8 cellular contexts compared by ENCODE assay signal in the genomic region with DNA sequence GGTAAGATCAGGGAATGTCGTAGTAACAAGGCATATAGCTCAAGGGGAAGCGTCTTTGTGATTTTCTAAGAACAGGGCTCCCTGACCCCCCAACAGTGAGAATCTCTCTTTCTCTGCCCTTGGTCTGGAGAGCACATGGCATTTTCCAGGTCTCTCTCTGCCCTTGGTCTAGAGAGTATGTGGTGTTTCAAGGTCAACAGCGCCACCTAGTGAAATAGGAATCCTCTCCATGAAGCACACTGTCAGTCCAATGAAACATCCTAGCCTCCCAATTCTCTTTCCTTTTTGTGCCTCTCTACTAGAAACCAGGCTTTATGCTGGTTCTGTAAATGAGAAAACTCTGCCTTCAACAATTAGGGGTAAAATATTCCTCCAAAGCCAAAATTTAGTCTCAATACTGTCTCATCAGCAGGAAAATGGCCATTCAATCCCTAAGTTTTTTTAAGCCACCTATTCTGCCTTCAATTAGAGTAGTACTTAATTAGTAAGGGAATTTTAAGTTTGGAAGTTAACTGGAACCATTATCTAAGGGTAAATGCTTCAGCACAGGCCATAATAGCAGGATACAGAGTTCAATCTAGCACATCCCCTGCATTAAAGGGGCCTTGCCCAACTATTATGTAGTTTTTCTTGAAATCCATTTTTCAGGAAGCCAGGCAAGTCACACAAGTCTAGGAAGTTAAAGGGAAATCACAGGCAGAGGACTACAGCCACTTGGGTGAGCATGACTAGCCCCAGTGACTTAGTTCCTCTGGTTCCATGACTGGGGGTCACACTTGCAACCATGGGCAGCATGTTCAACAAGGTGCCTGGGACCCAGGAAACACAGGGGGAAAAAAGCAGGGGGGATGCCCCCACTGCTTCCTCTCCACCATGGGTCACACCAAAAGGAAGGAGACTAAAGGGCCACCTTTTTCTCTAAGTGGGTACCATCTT. TPM values are rescaled to one million over a fixed set of nuclear protein-coding genes. Genes with fewer than 3 reads are reported as not detected.
A peak's percentile ranks its signal among the peaks of the same experiment; 100 is the strongest.
DNase-seq lines count a peak whose midpoint lies in the region; ATAC-seq, FAIRE-seq and TF ChIP-seq lines count a peak whose summit lies in the region.

No MANE protein-coding gene starts in this region.

- TF ChIP-seq CTCF in GM10266 (IDR thresholded peaks at IDR 0.05; ENCODE audit: control insufficient read depth, insufficient read depth, low read depth, missing control alignments), result peak; percentile 41
- TF ChIP-seq CTCF in endothelial cell of umbilical vein (IDR thresholded peaks at IDR 0.05; ENCODE audit: extremely low read depth in 1 of 2, insufficient read depth in 1 of 2, low read depth in 1 of 2, low read length in 2 of 2), result peak; percentile 68
- TF ChIP-seq CTCF in nephron progenitor cell (IDR thresholded peaks at IDR 0.05), result peak; percentile 52

- H3K4me3 Mint-ChIP-seq in T-cell (no peak overlapping the region), nephron progenitor cell (no peak overlapping the region)

- H3K9ac ChIP-seq in endothelial cell of umbilical vein (replicated peaks; ENCODE audit: extremely low read depth, insufficient read depth, low read length), result no peak overlapping the region

- DNase-seq in GM10266 (ENCODE audit: extremely low spot score) (no peak), NCI-H1105 treated with DMSO at 0.1 percent for 48 hours (lab: John Stamatoyannopoulos, UW) (peak; percentile 58), T-cell (peak in 23 of 34 experiments; percentile 2 to 43 (median 21)), endothelial cell of umbilical vein (ENCODE audit: low read depth, low spot score) (peak; percentile 53), nephron progenitor cell (peak; percentile 40), KG1 (lab: John Stamatoyannopoulos, UW) (no peak)
- no peak for DNase-seq in activated CD8-positive, alpha-beta memory T cell treated with anti-CD3 and anti-CD28 coated beads, Interleukin-2, amount 50 U/mL, for 48 hours

- peaks cover 2% of the 10 kb centered on the region for H4K20me1 ChIP-seq in endothelial cell of umbilical vein (replicated peaks; ENCODE audit: control insufficient read depth, extremely low read depth, insufficient read depth, low read length)

- H3K4me1 Mint-ChIP-seq in T-cell, result peaks cover 39 to 51% (median 42%) of the 10 kb centered on the region in 3 donors
- H3K4me1 Mint-ChIP-seq in nephron progenitor cell, result no peaks in the 10 kb centered on the region

- dilution Hi-C loops in endothelial cell of umbilical vein (cut with MboI; ENCODE audit: extremely low pct_ligation_motif_present, low sequenced_read_pairs), result no loop called here

- no peak overlapping the region for H3K4me3 ChIP-seq in endothelial cell of umbilical vein (replicated peaks in 1 of 3; ENCODE audit: insufficient read depth in 1 of 3, low read depth in 1 of 3, low read length in 3 of 3)

- POLR2A ChIA-PET in T-cell (lab: Charles Lee), result no interaction called here
- POLR2A ChIA-PET in endothelial cell of umbilical vein (lab: Charles Lee), result no interaction called here

- no peaks in the 10 kb centered on the region for H3K27me3 Mint-ChIP-seq in T-cell
- H3K27me3 Mint-ChIP-seq in nephron progenitor cell (ENCODE audit: low read depth, poor library complexity), result no peaks in the 10 kb centered on the region

- no peaks in the 10 kb centered on the region for H3K9me1 ChIP-seq in endothelial cell of umbilical vein (replicated peaks; ENCODE audit: control insufficient read depth, extremely low read depth, insufficient read depth, low read length)

- H3K79me2 ChIP-seq in endothelial cell of umbilical vein (ENCODE audit: control insufficient read depth, insufficient read depth, low read length), result peaks cover 16% of the 10 kb centered on the region

- FAIRE-seq in endothelial cell of umbilical vein (lab: Jason Lieb, UNC), result peak; percentile 89

- no peak overlapping the region for H3K4me2 ChIP-seq in endothelial cell of umbilical vein (ENCODE audit: insufficient read depth, low read length)

- H3K9me3 Mint-ChIP-seq in T-cell (peaks cover 0 to 4% (median 4%) of the 10 kb centered on the region in 3 donors), nephron progenitor cell (peaks cover 53% of the 10 kb centered on the region)

- ATAC-seq in T-cell (replicated peaks in 1 of 4) (peak in 2 of 4 experiments; percentile 45 to 70), HG02973 (IDR thresholded peaks at IDR 0.05; ENCODE audit: unreplicated experiment) (no peak)

- no peaks in the 10 kb centered on the region for H3K4me1 ChIP-seq in endothelial cell of umbilical vein (ENCODE audit: control insufficient read depth, extremely low read depth, insufficient read depth, low read length)

- intact Hi-C loops in endothelial cell of umbilical vein (cut with micrococcal nuclease), result loop anchor here (1.0 to 5.0 kb wide), 5 partner anchors 33 to 773 kb away; a partner anchor contains a TSS

- no peak overlapping the region for H3K27ac ChIP-seq in endothelial cell of umbilical vein (ENCODE audit: insufficient read depth, low read depth, low read length)

- no peaks in the 10 kb centered on the region for H3K9me3 ChIP-seq in endothelial cell of umbilical vein (replicated peaks; ENCODE audit: control insufficient read depth, insufficient read depth, low read length)

- CTCF ChIA-PET in T-cell (lab: Charles Lee), result interaction anchor here (1.4 to 1.6 kb wide), 3 partner anchors 8 to 773 kb away, joined by 5 read pairs; no protein-coding TSS in a partner anchor
- CTCF ChIA-PET in endothelial cell of umbilical vein (lab: Charles Lee), result interaction anchor here (0.6 to 2.4 kb wide), 9 partner anchors 9 to 772 kb away, joined by 3 to 8 read pairs (median 4); no protein-coding TSS in a partner anchor

- BruUV-seq in endothelial cell of umbilical vein (replicated peaks; lab: Mats Ljungman, UMichigan), result no TSS peak

- H3K27ac Mint-ChIP-seq in T-cell, result no peak overlapping the region
- H3K27ac Mint-ChIP-seq in nephron progenitor cell, result no peak overlapping the region

- no peak for TF ChIP-seq POLR2A in endothelial cell of umbilical vein (IDR thresholded peaks at IDR 0.05; ENCODE audit: low read depth, low read length)

- H2AFZ ChIP-seq in endothelial cell of umbilical vein (ENCODE audit: low read depth, low read length), result no peak overlapping the region

- H3K36me3 Mint-ChIP-seq in T-cell, result peaks cover 22% of the 10 kb centered on the region
- peaks cover 62% of the 10 kb centered on the region for H3K36me3 Mint-ChIP-seq in nephron progenitor cell (ENCODE audit: low read depth)

- no peaks in the 10 kb centered on the region for H3K36me3 ChIP-seq in endothelial cell of umbilical vein (ENCODE audit: control insufficient read depth in 2 of 2, extremely low read depth in 1 of 2, insufficient read depth in 2 of 2, low read length in 2 of 2)

- H3K27me3 ChIP-seq in endothelial cell of umbilical vein (ENCODE audit: control insufficient read depth in 2 of 2, insufficient read depth in 2 of 2, low read length in 2 of 2), result no peaks in the 10 kb centered on the region

TF ChIP-seq in endothelial cell of umbilical vein, 7 proteins besides CTCF, POLR2A, EP300 and RAD21:
- TF ChIP-seq POLR2AphosphoS5 (IDR thresholded peaks at IDR 0.05; ENCODE audit: insufficient read depth, low read depth, low read length) (no peak), EZH2 (IDR thresholded peaks at IDR 0.05; ENCODE audit: borderline replicate concordance, low read depth, low read length, severe bottlenecking) (no peak), FOS (IDR thresholded peaks at IDR 0.05; ENCODE audit: borderline replicate concordance, insufficient read depth, low read length) (no peak), JUN (IDR thresholded peaks at IDR 0.05; ENCODE audit: borderline replicate concordance, insufficient read depth, insufficient read length, low read depth) (no peak), MYC (IDR thresholded peaks at IDR 0.05; ENCODE audit: low read depth, low read length) (no peak), GATA2 (IDR thresholded peaks at IDR 0.05; ENCODE audit: insufficient read depth, insufficient read length, low read depth, low read length) (no peak)
- TF ChIP-seq, protein P1, sequence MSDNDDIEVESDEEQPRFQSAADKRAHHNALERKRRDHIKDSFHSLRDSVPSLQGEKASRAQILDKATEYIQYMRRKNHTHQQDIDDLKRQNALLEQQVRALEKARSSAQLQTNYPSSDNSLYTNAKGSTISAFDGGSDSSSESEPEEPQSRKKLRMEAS (IDR thresholded peaks at IDR 0.05; ENCODE audit: insufficient read depth, insufficient read length), result no peak

RNA-seq across cellular contexts. Expression of a gene that starts 12.4 kb away (rescaled TPM):
- 10 to 100 TPM; 57.5 to 76.8 (median 61.6) TPM for total RNA-seq in T-cell
- 53.2 and 57.4 TPM in 2 replicates for total RNA-seq in endothelial cell of umbilical vein
- 21.9 and 26.4 TPM in 2 replicates for polyA plus RNA-seq in endothelial cell of umbilical vein
- polyA plus RNA-seq in endothelial cell of umbilical vein (2011; cell fraction: cytosol; rRNA removed), result 20.6 and 27.6 TPM in 2 replicates
- 20.8 and 22.8 TPM in 2 replicates for polyA plus RNA-seq in endothelial cell of umbilical vein (2011; cell fraction: nucleus; rRNA removed)
- 29.9 and 40.9 TPM in 2 replicates for polyA plus RNA-seq in endothelial cell of umbilical vein (2012)
- 124 TPM in 2 replicates for polyA minus RNA-seq in endothelial cell of umbilical vein
- polyA minus RNA-seq in endothelial cell of umbilical vein (2011; cell fraction: cytosol; rRNA and poly(A)+ RNA removed), result 56.4 TPM
- 211 and 218 TPM in 2 replicates for polyA minus RNA-seq in endothelial cell of umbilical vein (2011; cell fraction: nucleus; rRNA and poly(A)+ RNA removed)

RNA-seq across cellular contexts. Expression of a gene that starts 39.0 kb away (rescaled TPM):
- 10 to 100 TPM; 26.0 to 45.2 (median 40.2) TPM for total RNA-seq in T-cell
- total RNA-seq in endothelial cell of umbilical vein, result 27.4 and 28.4 TPM in 2 replicates
- 18.7 and 20.4 TPM in 2 replicates for polyA plus RNA-seq in endothelial cell of umbilical vein
- polyA plus RNA-seq in endothelial cell of umbilical vein (2011; cell fraction: cytosol; rRNA removed), result 20.2 and 27.0 TPM in 2 replicates
- 10.1 and 11.5 TPM in 2 replicates for polyA plus RNA-seq in endothelial cell of umbilical vein (2011; cell fraction: nucleus; rRNA removed)
- 17.8 and 20.8 TPM in 2 replicates for polyA plus RNA-seq in endothelial cell of umbilical vein (2012)
- polyA minus RNA-seq in endothelial cell of umbilical vein, result 3.4 and 4.1 TPM in 2 replicates
- polyA minus RNA-seq in endothelial cell of umbilical vein (2011; cell fraction: cytosol; rRNA and poly(A)+ RNA removed), result 5.7 TPM
- 2.9 and 4.8 TPM in 2 replicates for polyA minus RNA-seq in endothelial cell of umbilical vein (2011; cell fraction: nucleus; rRNA and poly(A)+ RNA removed)

RNA-seq across cellular contexts. Expression of a gene that starts 44.2 kb away (rescaled TPM):
- total RNA-seq in T-cell, result 1,000 to 10,000 TPM; 2,227 to 2,547 (median 2,295) TPM
- 1,808 and 1,822 TPM in 2 replicates for total RNA-seq in endothelial cell of umbilical vein
- polyA plus RNA-seq in endothelial cell of umbilical vein, result 2,510 and 3,284 TPM in 2 replicates
- 4,832 and 5,046 TPM in 2 replicates for polyA plus RNA-seq in endothelial cell of umbilical vein (2011; cell fraction: cytosol; rRNA removed)
- polyA plus RNA-seq in endothelial cell of umbilical vein (2011; cell fraction: nucleus; rRNA removed), result 1,295 and 1,487 TPM in 2 replicates
- 3,722 and 3,858 TPM in 2 replicates for polyA plus RNA-seq in endothelial cell of umbilical vein (2012)
- 915 and 991 TPM in 2 replicates for polyA minus RNA-seq in endothelial cell of umbilical vein
- 476 TPM for polyA minus RNA-seq in endothelial cell of umbilical vein (2011; cell fraction: cytosol; rRNA and poly(A)+ RNA removed)
- 210 and 272 TPM in 2 replicates for polyA minus RNA-seq in endothelial cell of umbilical vein (2011; cell fraction: nucleus; rRNA and poly(A)+ RNA removed)

Comparison
In these comparisons a context has a peak if more than half of its experiments do, and no peak if none do; other contexts are left out.
1. DNase-seq: peak in NCI-H1105 treated with DMSO at 0.1 percent for 48 hours (single experiment), T-cell (23 of 34), endothelial cell of umbilical vein (single experiment) and nephron progenitor cell (single experiment); none in GM10266 (single experiment), KG1 (single experiment) and activated CD8-positive, alpha-beta memory T cell treated with anti-CD3 and anti-CD28 coated beads, Interleukin-2, amount 50 U/mL, for 48 hours (single experiment).
2. Peak in every context shown above with its lines, with median percentiles within 50 percentile points of each other: CTCF ChIP-seq.